In the genomic region with DNA sequence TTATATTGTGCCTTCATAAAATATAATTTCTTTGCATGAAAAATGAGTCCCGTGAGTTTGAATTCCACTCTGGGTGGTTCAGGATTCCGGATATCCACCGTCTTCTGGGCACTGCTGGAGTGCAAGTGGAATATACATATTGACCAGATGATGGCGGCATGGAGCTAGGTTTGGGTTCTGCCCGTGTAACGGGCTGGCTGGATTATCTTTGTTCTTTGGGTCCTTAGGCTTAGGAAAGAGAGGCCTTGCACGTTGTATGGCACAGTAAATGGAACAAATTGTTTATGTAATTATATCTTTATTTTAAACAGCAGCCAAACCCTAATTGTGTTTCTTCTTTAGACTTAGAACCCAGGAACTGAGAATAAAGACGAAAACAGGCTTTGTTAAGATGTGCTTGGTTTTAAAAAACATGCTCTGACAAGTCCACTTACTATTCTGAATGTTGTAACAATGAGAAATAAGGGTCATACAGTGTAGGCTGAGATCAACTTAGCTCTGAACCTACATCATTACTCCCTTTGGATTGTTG, we compare ENCODE assay signal across 8 cellular contexts. TPM values are rescaled to one million over a fixed set of nuclear protein-coding genes. Genes with fewer than 3 reads are reported as not detected.
DNase-seq lines count a peak whose midpoint lies in the region; ATAC-seq, FAIRE-seq and TF ChIP-seq lines count a peak whose summit lies in the region.

No MANE protein-coding gene starts in this region.

- ATAC-seq in GM21360 (IDR thresholded peaks at IDR 0.05; ENCODE audit: unreplicated experiment), result peak; percentile 89
- peak; percentile 94 for ATAC-seq in mucosa of descending colon

- no peaks in the 10 kb centered on the region for H3K4me1 ChIP-seq in mucosa of descending colon (ENCODE audit: low read depth)

- in situ Hi-C loops in Caki2 (cut with HindIII; ENCODE audit: low pct_unique_long_range_greater_than_20kb, low sequenced_read_pairs), result loop anchor here (25.0 kb wide), 1 partner anchor 346 kb away; no protein-coding TSS in a partner anchor

- peak; percentile 70 for TF ChIP-seq CTCF in mucosa of descending colon (IDR thresholded peaks at IDR 0.05)

- no peaks in the 10 kb centered on the region for H3K36me3 ChIP-seq in mucosa of descending colon (ENCODE audit: low read depth)

- no peak overlapping the region for H3K4me3 ChIP-seq in mucosa of descending colon

- H3K9me3 ChIP-seq in mucosa of descending colon, result no peaks in the 10 kb centered on the region

- FAIRE-seq in endometrium (lab: Jason Lieb, UNC), result peak; percentile 73

- intact Hi-C loops in mucosa of descending colon (cut with DNase I, micrococcal nuclease), result loop anchor here in 1 of 2 donors (5.0 kb wide), 1 partner anchor 346 kb away; no protein-coding TSS in a partner anchor

- DNase-seq in Caki2 (ENCODE audit: low read depth) (peak; percentile 69), HT1080 (ENCODE audit: low read depth) (peak; percentile 81), NOMO-1 (lab: John Stamatoyannopoulos, UW; ENCODE audit: unreplicated experiment in 2 of 2) (peak; percentile 41 to 67), mucosa of descending colon (peak in 2 of 3 donors; percentile 42 to 70)
- peak; percentile 73 for DNase-seq in activated CD8-positive, alpha-beta memory T cell treated with anti-CD3 and anti-CD28 coated beads for 24 hours
- DNase-seq in stimulated activated naive CD4-positive, alpha-beta T cell treated with Interleukin-2 at 50 U/mL for 16 hours (lab: John Stamatoyannopoulos, UW), result peak; percentile 13

RNA-seq across cellular contexts. Expression of gene ACBD6, which starts 13.5 kb away (rescaled TPM):
- total RNA-seq in Caki2 (2014; rRNA removed; shearing (Covaris generic); ENCODE audit: low replicate concordance), result 44.2 and 48.8 TPM in 2 replicates
- 67.0 TPM in 2 replicates for total RNA-seq in HT1080 (2014; rRNA removed; shearing (Covaris generic))
- 44.7 and 52.6 TPM in 2 replicates for polyA plus RNA-seq in HT1080 (2015; cell fraction: cytosol; rRNA removed)
- 56.7 and 62.4 TPM in 2 replicates for polyA plus RNA-seq in HT1080 (2015; cell fraction: nucleus; rRNA removed)
- total RNA-seq in mucosa of descending colon, result 10 to 100 TPM; 23.3 to 32.8 (median 25.0) TPM

RNA-seq across cellular contexts. Expression of gene OVAAL, which starts 42.8 kb away (rescaled TPM):
- total RNA-seq in Caki2 (2014; rRNA removed; shearing (Covaris generic); ENCODE audit: low replicate concordance), result 0.61 TPM in 1 of 2 replicates, not detected in the other
- total RNA-seq in HT1080 (2014; rRNA removed; shearing (Covaris generic)), result 2.4 and 2.7 TPM in 2 replicates
- 0.36 and 0.99 TPM in 2 replicates for polyA plus RNA-seq in HT1080 (2015; cell fraction: cytosol; rRNA removed)
- 0.14 and 0.47 TPM in 2 replicates for polyA plus RNA-seq in HT1080 (2015; cell fraction: nucleus; rRNA removed)
- total RNA-seq in mucosa of descending colon, result not detected

Comparison
In these comparisons a context has a peak if more than half of its experiments do, and no peak if none do; other contexts are left out.
1. DNase-seq: peak in every context shown above with its lines; median percentile 81 in HT1080; 73 in activated CD8-positive, alpha-beta memory T cell treated with anti-CD3 and anti-CD28 coated beads for 24 hours; 69 in Caki2; 56 in mucosa of descending colon; 54 in NOMO-1; 13 in stimulated activated naive CD4-positive, alpha-beta T cell treated with Interleukin-2 at 50 U/mL for 16 hours.